ENCODE assay signal across 23 cellular contexts in the genomic region with DNA sequence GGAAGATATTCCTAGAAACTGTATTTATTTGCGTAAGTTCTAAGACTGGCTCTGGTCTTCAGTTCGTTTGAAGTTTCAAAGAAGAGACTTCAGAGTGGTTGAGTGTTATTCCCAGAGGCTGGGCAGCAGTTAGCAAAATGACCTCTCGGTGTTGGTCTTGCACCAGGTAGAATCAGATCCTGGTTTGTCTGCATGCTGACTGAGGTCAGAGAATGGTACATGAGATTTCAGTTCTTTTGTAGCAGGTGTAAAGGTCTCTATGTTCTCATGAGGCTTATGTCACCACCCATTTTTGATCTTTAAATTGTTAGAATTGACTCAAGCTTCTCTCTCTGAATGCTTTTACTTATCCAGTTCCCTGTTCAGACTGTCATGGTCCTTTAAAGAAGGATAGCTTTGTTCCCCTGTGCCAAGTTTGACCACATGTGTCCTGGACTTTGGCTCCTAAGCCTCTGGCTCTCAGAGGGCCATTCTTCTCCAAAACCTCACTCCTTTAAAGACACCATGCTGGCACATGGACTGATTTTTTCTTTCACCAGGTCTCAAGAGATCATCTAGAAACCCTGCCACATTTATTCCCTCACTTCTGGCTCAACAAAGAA.
"Had no signal": no experiment of that assay in that cellular context is flagged by ENCODE, and none has a peak within 500 bp of the region (broad histone marks: within the 10 kb centered on the region; RNA-seq: fewer than 3 reads in every experiment).

No MANE protein-coding gene starts in this region.

- H3K4me3 ChIP-seq: breast epithelium, colonic mucosa, dorsolateral prefrontal cortex, esophagus muscularis mucosa, gastroesophageal sphincter, spleen, thoracic aorta had no signal

- H3K27me3 ChIP-seq: breast epithelium, colonic mucosa, dorsolateral prefrontal cortex, esophagus muscularis mucosa, gastroesophageal sphincter, spleen had no signal

- DNase-seq: activated B cell treated with CpG ODN at 0.5 μM for 24 hours; activated CD4-positive, alpha-beta T cell treated with anti-CD3 and anti-CD28 coated beads for 36 hours; activated CD4-positive, alpha-beta T cell treated with anti-CD3 and anti-CD28 coated beads, Interleukin-2, amount 50 U/mL, for 4 hours; activated CD8-positive, alpha-beta memory T cell treated with anti-CD3 and anti-CD28 coated beads for 24 hours; activated CD8-positive, alpha-beta memory T cell treated with anti-CD3 and anti-CD28 coated beads, Interleukin-2, amount 50 U/mL, for 4 hours; activated naive CD4-positive, alpha-beta T cell treated with Interleukin-2 at 50 U/mL for 16 hours; activated naive CD8-positive, alpha-beta T cell treated with anti-CD3 and anti-CD28 coated beads for 36 hours; activated T-cell treated with anti-CD3 and anti-CD28 coated beads, Interleukin-2, amount 50 U/mL, for 24 hours; colonic mucosa; dorsolateral prefrontal cortex; head of caudate nucleus; hypothalamus; left ventricle myocardium superior; nucleus accumbens; posterior cingulate gyrus; spleen; stimulated activated CD4-positive, alpha-beta T cell treated with anti-CD3 and anti-CD28 coated beads, Interleukin-4, amount 100 ng/mL, for 1 hour; stimulated activated naive CD4-positive, alpha-beta T cell; T-helper 17 cell had no signal

- H3K36me3 ChIP-seq: breast epithelium, colonic mucosa, esophagus muscularis mucosa, gastroesophageal sphincter, spleen, thoracic aorta had no signal
